Comparison of ENCODE assay signal across 1 cellular context in genomic region chr10:119535837-119536507, GRCh38.
TF ChIP-seq lines count a peak whose summit lies in the region.

No MANE protein-coding gene starts in this region.

TF ChIP-seq in GM12878, 131 proteins besides CTCF, POLR2A, EP300 and RAD21 (continued from another document):
- TF ChIP-seq ZNF384 (IDR thresholded peaks at IDR 0.05; ENCODE audit: borderline replicate concordance, low read depth, low read length), result no peak
